Comparison of ENCODE assay signal across 8 cellular contexts in genomic region chr18:23191952-23192662, GRCh38.
DNase-seq lines count a peak whose midpoint lies in the region; ATAC-seq and TF ChIP-seq lines count a peak whose summit lies in the region.

No MANE protein-coding gene starts in this region.

- H3K9me3 Mint-ChIP-seq in nephron: no peaks in the 10 kb centered on the region

- in situ Hi-C loops in ACHN (cut with HindIII; ENCODE audit: low pct_ligation_motif_present, low pct_unique_long_range_greater_than_20kb, low sequenced_read_pairs): no loop called here

- peaks cover 59% of the 10 kb centered on the region for H3K4me1 Mint-ChIP-seq in nephron

- H3K4me3 Mint-ChIP-seq in nephron: no peak overlapping the region

- peak overlapping the region; percentile 81 to 90 (median 85) for H3K27ac Mint-ChIP-seq in nephron

- ATAC-seq in HG03280 (IDR thresholded peaks at IDR 0.05; ENCODE audit: unreplicated experiment): no peak

- H3K27me3 Mint-ChIP-seq in nephron (ENCODE audit: low read depth): peaks cover 8% of the 10 kb centered on the region

- peak; percentile 17 for DNase-seq in CMK (ENCODE audit: low read depth)
- peak; percentile 32 for DNase-seq in NCI-H1092 (lab: John Stamatoyannopoulos, UW)
- peak in 44 of 61 donors; percentile 8 to 69 (median 37) for DNase-seq in caudate nucleus (lab: John Stamatoyannopoulos, UW)
- DNase-seq in NCI-H526 treated with DMSO at 0.1 percent for 48 hours (lab: John Stamatoyannopoulos, UW): no peak
- no peak for DNase-seq in ACHN
- DNase-seq in HuH-7.5 (ENCODE audit: low spot score): no peak

- no peak for TF ChIP-seq CTCF in nephron (IDR thresholded peaks at IDR 0.05; ENCODE audit: unreplicated experiment in 3 of 3)

- peak overlapping the region; percentile 48 for H3K27ac ChIP-seq in caudate nucleus (ENCODE audit: low read depth, low read length)

- H3K36me3 Mint-ChIP-seq in nephron (ENCODE audit: low read depth): peaks cover 7% of the 10 kb centered on the region

Comparison
In these comparisons a context has a peak if more than half of its experiments do, and no peak if none do; other contexts are left out.
1. DNase-seq: peak in CMK (single experiment), NCI-H1092 (single experiment) and caudate nucleus (44 of 61); none in NCI-H526 treated with DMSO at 0.1 percent for 48 hours (single experiment), ACHN (single experiment) and HuH-7.5 (single experiment).